1 cellular context compared by ENCODE assay signal in genomic region chr11:70205049-70205725, GRCh38.
TF ChIP-seq lines count a peak whose summit lies in the region.

No MANE protein-coding gene starts in this region.

TF ChIP-seq in GM12878, 131 proteins besides CTCF, POLR2A, EP300 and RAD21 (continued from another document):
- TF ChIP-seq RFX5 (IDR thresholded peaks at IDR 0.05; ENCODE audit: low read depth, low read length) (no peak), TCF7 (IDR thresholded peaks at IDR 0.05; ENCODE audit: borderline replicate concordance) (no peak)
TF ChIP-seq in GM12878: peak in this region for 0.
